ENCODE assay signal across 17 cellular contexts in the genomic region with DNA sequence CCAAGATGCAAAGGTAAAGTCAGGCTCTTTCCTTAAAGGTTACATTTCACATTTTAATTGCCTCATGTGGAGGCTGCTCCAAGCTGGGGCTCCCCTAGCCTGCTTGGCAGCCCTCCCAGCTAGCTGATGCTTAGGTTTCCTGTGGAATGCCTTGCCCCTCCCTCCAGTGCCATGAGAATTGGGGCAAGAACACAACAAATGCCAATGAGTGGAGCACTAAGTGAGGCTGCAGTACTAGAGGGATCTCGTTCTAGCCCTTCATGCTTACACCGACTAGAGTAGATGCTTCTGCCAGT.
"Had no signal": no experiment of that assay in that cellular context is flagged by ENCODE, and none has a peak within 500 bp of the region (broad histone marks: within the 10 kb centered on the region; RNA-seq: fewer than 3 reads in every experiment).

No MANE protein-coding gene starts in this region.

- H3K4me3 Mint-ChIP-seq: activated CD4-positive, alpha-beta T cell treated with anti-CD3 and anti-CD28 coated beads, Interleukin-2, amount 10 ng/mL, durations not matched to agents 24 days and 14 days; activated naive CD4-positive, alpha-beta T cell treated with anti-CD3 and anti-CD28 coated beads for 36 hours; activated T-helper 17 cell treated with anti-CD3 and anti-CD28 coated beads, Interleukin-2, amount 50 U/mL, for 72 hours; central memory CD8-positive, alpha-beta T cell; dendritic cell treated with granulocyte-macrophage colony-stimulating factor and Interleukin-4, amounts not matched to agents 40 ng/mL and 50 ng/mL, for 4 days; immature natural killer cell; memory B cell; natural killer cell; T-helper 17 cell; WTC11 had no signal

- H3K27ac Mint-ChIP-seq: activated CD4-positive, alpha-beta T cell treated with anti-CD3 and anti-CD28 coated beads, Interleukin-2, amount 10 ng/mL, durations not matched to agents 24 days and 14 days; activated naive CD4-positive, alpha-beta T cell treated with anti-CD3 and anti-CD28 coated beads for 36 hours; dendritic cell treated with granulocyte-macrophage colony-stimulating factor and Interleukin-4, amounts not matched to agents 40 ng/mL and 50 ng/mL, for 4 days; immature natural killer cell; memory B cell; natural killer cell; progenitor cell of endocrine pancreas; T-helper 17 cell; WTC11 had no signal

- H3K27me3 Mint-ChIP-seq: activated CD4-positive, alpha-beta T cell treated with anti-CD3 and anti-CD28 coated beads, Interleukin-2, amount 10 ng/mL, durations not matched to agents 24 days and 14 days; activated T-helper 17 cell treated with anti-CD3 and anti-CD28 coated beads, Interleukin-2, amount 50 U/mL, for 72 hours; progenitor cell of endocrine pancreas; T-helper 17 cell had no signal

- DNase-seq: activated CD4-positive, alpha-beta T cell treated with anti-CD3 and anti-CD28 coated beads, Interleukin-2, amount 10 ng/mL, durations not matched to agents 24 days and 14 days; activated naive CD4-positive, alpha-beta T cell treated with anti-CD3 and anti-CD28 coated beads for 36 hours; activated T-cell treated with anti-CD3 and anti-CD28 coated beads for 4 hours; erythroblast; glutamatergic neuron; immature natural killer cell; natural killer cell; sigmoid colon; stimulated activated CD4-positive, alpha-beta T cell treated with anti-CD3 and anti-CD28 coated beads, Interleukin-12 subunit alpha, Interleukin-12 subunit beta, amount 100 ng/mL, for 4 hours; stimulated activated naive CD4-positive, alpha-beta T cell; T-helper 17 cell had no signal

- H3K4me3 ChIP-seq: sigmoid colon had no signal

- H3K27me3 ChIP-seq: sigmoid colon had no signal

- ATAC-seq: activated T-helper 17 cell treated with anti-CD3 and anti-CD28 coated beads, Interleukin-2, amount 50 U/mL, for 72 hours; natural killer cell; T-helper 17 cell; WTC11 had no signal

- H3K4me1 Mint-ChIP-seq: activated T-helper 17 cell treated with anti-CD3 and anti-CD28 coated beads, Interleukin-2, amount 50 U/mL, for 72 hours; central memory CD8-positive, alpha-beta T cell; immature natural killer cell; memory B cell; natural killer cell; T-helper 17 cell had no signal

- H3K36me3 Mint-ChIP-seq: immature natural killer cell, natural killer cell, WTC11 had no signal

- H3K9me3 Mint-ChIP-seq: activated naive CD4-positive, alpha-beta T cell treated with anti-CD3 and anti-CD28 coated beads for 36 hours; activated T-helper 17 cell treated with anti-CD3 and anti-CD28 coated beads, Interleukin-2, amount 50 U/mL, for 72 hours; central memory CD8-positive, alpha-beta T cell; immature natural killer cell; WTC11 had no signal

- H3K36me3 ChIP-seq: sigmoid colon had no signal

- H3K9me3 ChIP-seq: sigmoid colon had no signal
